16 cellular contexts compared by ENCODE assay signal in genomic region chr20:4898845-4899244, GRCh38.
DNase-seq lines count a peak whose midpoint lies in the region; ATAC-seq and TF ChIP-seq lines count a peak whose summit lies in the region.
"Had no signal": no experiment of that assay in that cellular context is flagged by ENCODE, and none has a peak within 500 bp of the region (broad histone marks: within the 10 kb centered on the region; RNA-seq: fewer than 3 reads in every experiment).

No MANE protein-coding gene starts in this region.

- CTCF ChIA-PET in activated CD4-positive, alpha-beta memory T cell treated with anti-CD3 and anti-CD28 coated beads, Interleukin-2, amount 10 ng/mL, durations not matched to agents 7 days and 5 days (lab: Charles Lee) = interaction anchor here (1.1 to 1.7 kb wide), 2 partner anchors 21 to 158 kb away, joined by 4 read pairs; no protein-coding TSS in a partner anchor
- CTCF ChIA-PET in activated CD4-positive, alpha-beta memory T cell treated with anti-CD3 and anti-CD28 coated beads for 36 hours (lab: Charles Lee) = interaction anchor here (1.2 kb wide), 2 partner anchors 158 to 159 kb away, joined by 3 read pairs; no protein-coding TSS in a partner anchor

- intact Hi-C loops in activated CD4-positive, alpha-beta memory T cell treated with anti-CD3 and anti-CD28 coated beads for 36 hours (cut with micrococcal nuclease) = no loop called here

- H3K27me3 Mint-ChIP-seq in activated CD4-positive, alpha-beta memory T cell treated with anti-CD3 and anti-CD28 coated beads, Interleukin-2, amount 10 ng/mL, durations not matched to agents 7 days and 5 days = no peaks in the 10 kb centered on the region
- no peaks in the 10 kb centered on the region for H3K27me3 Mint-ChIP-seq in activated CD4-positive, alpha-beta memory T cell treated with anti-CD3 and anti-CD28 coated beads for 36 hours
- H3K27me3 Mint-ChIP-seq in chondrocyte (ENCODE audit: low read depth) = no peaks in the 10 kb centered on the region
- H3K27me3 Mint-ChIP-seq in memory B cell = no peaks in the 10 kb centered on the region
- H3K27me3 Mint-ChIP-seq: activated CD4-positive, alpha-beta T cell treated with anti-CD3 and anti-CD28 coated beads for 36 hours; IgD-negative memory B cell; naive thymus-derived CD4-positive, alpha-beta T cell had no signal

- H3K27ac Mint-ChIP-seq in activated CD4-positive, alpha-beta memory T cell treated with anti-CD3 and anti-CD28 coated beads, Interleukin-2, amount 10 ng/mL, durations not matched to agents 7 days and 5 days = peak overlapping the region; percentile 18
- no peak overlapping the region for H3K27ac Mint-ChIP-seq in activated CD4-positive, alpha-beta memory T cell treated with anti-CD3 and anti-CD28 coated beads for 36 hours
- H3K27ac Mint-ChIP-seq in chondrocyte (ENCODE audit: unreplicated experiment) (peak overlapping the region; percentile 92), memory B cell (peak overlapping the region; percentile 15)
- H3K27ac Mint-ChIP-seq: activated CD4-positive, alpha-beta T cell treated with anti-CD3 and anti-CD28 coated beads for 36 hours had no signal

- H3K4me1 Mint-ChIP-seq in activated CD4-positive, alpha-beta memory T cell treated with anti-CD3 and anti-CD28 coated beads, Interleukin-2, amount 10 ng/mL, durations not matched to agents 7 days and 5 days = peaks cover 10% of the 10 kb centered on the region
- no peaks in the 10 kb centered on the region for H3K4me1 Mint-ChIP-seq in activated CD4-positive, alpha-beta memory T cell treated with anti-CD3 and anti-CD28 coated beads for 36 hours (ENCODE audit: low read depth)
- peaks cover 37% of the 10 kb centered on the region for H3K4me1 Mint-ChIP-seq in chondrocyte (ENCODE audit: low read depth)
- peaks cover 40% of the 10 kb centered on the region for H3K4me1 Mint-ChIP-seq in memory B cell
- H3K4me1 Mint-ChIP-seq: activated CD4-positive, alpha-beta T cell treated with anti-CD3 and anti-CD28 coated beads for 36 hours had no signal

- ATAC-seq in memory B cell (ENCODE audit: low read depth) = no peak
- no peak for ATAC-seq in HG02588 (IDR thresholded peaks at IDR 0.05; ENCODE audit: unreplicated experiment)
- ATAC-seq: activated CD4-positive, alpha-beta T cell treated with anti-CD3 and anti-CD28 coated beads for 36 hours; naive thymus-derived CD4-positive, alpha-beta T cell had no signal

- peaks cover 19% of the 10 kb centered on the region for H3K36me3 Mint-ChIP-seq in activated CD4-positive, alpha-beta memory T cell treated with anti-CD3 and anti-CD28 coated beads, Interleukin-2, amount 10 ng/mL, durations not matched to agents 7 days and 5 days (ENCODE audit: low read depth)
- H3K36me3 Mint-ChIP-seq in activated CD4-positive, alpha-beta memory T cell treated with anti-CD3 and anti-CD28 coated beads for 36 hours = peaks cover 23% of the 10 kb centered on the region
- H3K36me3 Mint-ChIP-seq in chondrocyte (ENCODE audit: low read depth) = peaks cover 12% of the 10 kb centered on the region
- peaks cover 35% of the 10 kb centered on the region for H3K36me3 Mint-ChIP-seq in memory B cell

- POLR2A ChIA-PET in activated CD4-positive, alpha-beta memory T cell treated with anti-CD3 and anti-CD28 coated beads, Interleukin-2, amount 10 ng/mL, durations not matched to agents 7 days and 5 days (lab: Charles Lee) = interaction anchor here (0.5 kb wide), 1 partner anchor 72 kb away, joined by 4 read pairs; no protein-coding TSS in a partner anchor
- POLR2A ChIA-PET in activated CD4-positive, alpha-beta memory T cell treated with anti-CD3 and anti-CD28 coated beads for 36 hours (lab: Charles Lee) = no interaction called here

- peak overlapping the region; percentile 24 for H3K27ac ChIP-seq in temporal lobe (ENCODE audit: low read depth, low read length)
- H3K27ac ChIP-seq: 22Rv1 had no signal

- H3K9me3 Mint-ChIP-seq in activated CD4-positive, alpha-beta memory T cell treated with anti-CD3 and anti-CD28 coated beads, Interleukin-2, amount 10 ng/mL, durations not matched to agents 7 days and 5 days = no peaks in the 10 kb centered on the region
- H3K9me3 Mint-ChIP-seq in activated CD4-positive, alpha-beta memory T cell treated with anti-CD3 and anti-CD28 coated beads for 36 hours = no peaks in the 10 kb centered on the region
- no peaks in the 10 kb centered on the region for H3K9me3 Mint-ChIP-seq in chondrocyte (ENCODE audit: low read depth)
- H3K9me3 Mint-ChIP-seq in memory B cell = no peaks in the 10 kb centered on the region
- H3K9me3 Mint-ChIP-seq: IgD-negative memory B cell had no signal

- no peak for DNase-seq in activated CD4-positive, alpha-beta memory T cell treated with anti-CD3 and anti-CD28 coated beads, Interleukin-2, amount 10 ng/mL, durations not matched to agents 7 days and 5 days
- DNase-seq in activated CD4-positive, alpha-beta memory T cell treated with anti-CD3 and anti-CD28 coated beads for 36 hours = no peak
- DNase-seq in chondrocyte (ENCODE audit: low spot score) (no peak), memory B cell (ENCODE audit: low spot score in 2 of 2) (no peak), EL (no peak), NCI-H2171 (lab: John Stamatoyannopoulos, UW) (no peak)
- DNase-seq: activated CD4-positive, alpha-beta T cell treated with anti-CD3 and anti-CD28 coated beads for 36 hours; activated T-cell treated with anti-CD3 and anti-CD28 coated beads for 4 hours; DMS79 treated with DMSO at 0.1 percent for 48 hours; naive thymus-derived CD4-positive, alpha-beta T cell; NCI-H1092; stimulated activated naive CD4-positive, alpha-beta T cell had no signal

- no peak overlapping the region for H3K4me3 Mint-ChIP-seq in activated CD4-positive, alpha-beta memory T cell treated with anti-CD3 and anti-CD28 coated beads, Interleukin-2, amount 10 ng/mL, durations not matched to agents 7 days and 5 days
- H3K4me3 Mint-ChIP-seq in activated CD4-positive, alpha-beta memory T cell treated with anti-CD3 and anti-CD28 coated beads for 36 hours = no peak overlapping the region
- no peak overlapping the region for H3K4me3 Mint-ChIP-seq in chondrocyte (ENCODE audit: unreplicated experiment)
- no peak overlapping the region for H3K4me3 Mint-ChIP-seq in memory B cell
- H3K4me3 Mint-ChIP-seq: activated CD4-positive, alpha-beta T cell treated with anti-CD3 and anti-CD28 coated beads for 36 hours; IgD-negative memory B cell; naive thymus-derived CD4-positive, alpha-beta T cell had no signal

- no peak for TF ChIP-seq CTCF in chondrocyte (IDR thresholded peaks at IDR 0.05)
